ENCODE assay signal across 20 cellular contexts in the genomic region with DNA sequence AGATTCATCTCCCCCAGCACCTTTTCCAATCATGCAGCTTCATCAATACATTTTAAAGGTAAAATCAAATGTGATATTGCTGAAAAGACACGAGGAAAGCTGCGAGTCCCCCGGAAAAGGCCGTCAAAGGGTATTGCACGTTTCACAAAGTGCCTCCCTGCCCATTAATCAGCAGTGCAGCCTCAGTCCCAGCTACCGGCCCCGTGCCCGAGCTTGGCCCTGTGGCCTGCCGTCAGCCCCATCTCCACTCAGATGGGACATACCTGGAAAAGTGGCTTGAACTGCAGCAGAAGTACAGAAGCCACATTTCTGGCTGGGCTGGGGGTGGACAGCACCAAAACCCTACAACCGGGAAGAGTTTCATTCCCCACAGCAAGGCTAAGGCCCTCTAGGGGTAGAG. TPM values are rescaled to one million over a fixed set of nuclear protein-coding genes. Genes with fewer than 3 reads are reported as not detected.
"Had no signal": no experiment of that assay in that cellular context is flagged by ENCODE, and none has a peak within 500 bp of the region (broad histone marks: within the 10 kb centered on the region; RNA-seq: fewer than 3 reads in every experiment).

No MANE protein-coding gene starts in this region.

- H3K27ac ChIP-seq: adrenal gland, cardiac muscle cell, foreskin keratinocyte, sigmoid colon, VCaP had no signal

- H3K27me3 ChIP-seq: adrenal gland, cardiac muscle cell, foreskin keratinocyte, hepatocyte, sigmoid colon, spleen, transverse colon had no signal

- H3K36me3 ChIP-seq: adrenal gland, cardiac muscle cell, sigmoid colon, spleen, transverse colon had no signal

- DNase-seq: activated CD4-positive, alpha-beta T cell treated with anti-CD3 and anti-CD28 coated beads, Interleukin-2, amount 50 U/mL, for 1 hour; activated CD4-positive, CD25-positive, alpha-beta regulatory T cell treated with anti-CD3 and anti-CD28 coated beads, Interleukin-2, amount 50 U/mL, for 72 hours; activated effector memory CD4-positive, alpha-beta T cell treated with anti-CD3 and anti-CD28 coated beads, Interleukin-2, amount 50 U/mL, for 16 hours; activated T-cell treated with anti-CD3 and anti-CD28 coated beads, Interleukin-2, amount 50 U/mL, for 72 hours; adrenal gland; foreskin keratinocyte; left cardiac atrium; nucleus accumbens; sigmoid colon; spleen; stimulated activated CD4-positive, alpha-beta T cell treated with anti-CD3 and anti-CD28 coated beads, Interleukin-4, amount 100 ng/mL, for 4 hours; T-helper 17 cell; transverse colon had no signal

- H3K9me3 ChIP-seq: adrenal gland, sigmoid colon, spleen, transverse colon had no signal

- H3K4me3 ChIP-seq: adrenal gland, cardiac muscle cell, hepatocyte, sigmoid colon, spleen, transverse colon had no signal

RNA-seq across cellular contexts. Expression of a gene that starts 39.9 kb away (rescaled TPM):
- total RNA-seq: activated T-cell treated with anti-CD3 and anti-CD28 coated beads, Interleukin-2, amount 50 U/mL, for 72 hours; adrenal gland; cardiac muscle cell; epithelial cell of proximal tubule; fibroblast of lung; foreskin keratinocyte; left cardiac atrium; natural killer cell treated with Interleukin-12 subunit alpha and Interleukin-12 subunit beta and Interleukin-15 and Interleukin-18, amount 100 ng/mL, for 72 hours; renal cortical epithelial cell; T-helper 17 cell had no signal
